9 cellular contexts compared by ENCODE assay signal in the genomic region with DNA sequence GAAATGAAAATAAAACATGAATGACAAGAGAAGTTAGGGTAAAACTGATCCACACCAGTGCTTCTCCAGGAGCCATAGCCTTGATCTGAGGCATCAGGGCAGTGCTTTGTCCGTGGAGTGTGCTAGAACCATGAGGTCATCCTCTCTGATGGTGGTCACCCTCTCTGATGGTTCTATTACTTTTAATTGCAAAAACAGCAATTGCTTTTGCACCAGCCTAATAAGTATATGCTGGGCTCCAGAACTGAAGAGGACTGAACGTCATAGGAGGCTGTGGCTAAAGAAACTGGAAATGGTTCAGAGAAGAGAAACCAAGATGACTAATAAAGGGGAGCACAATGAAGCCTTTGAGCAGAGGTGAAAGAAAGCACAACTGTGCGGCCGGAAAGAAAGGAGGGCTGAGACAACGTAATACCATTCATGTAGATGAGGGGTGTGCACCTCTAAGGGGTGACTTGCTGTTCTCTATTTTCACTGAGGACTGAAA.
DNase-seq lines count a peak whose midpoint lies in the region; ATAC-seq, FAIRE-seq and TF ChIP-seq lines count a peak whose summit lies in the region.
"Had no signal": no experiment of that assay in that cellular context is flagged by ENCODE, and none has a peak within 500 bp of the region (broad histone marks: within the 10 kb centered on the region; RNA-seq: fewer than 3 reads in every experiment).

No MANE protein-coding gene starts in this region.

- peaks cover 10% of the 10 kb centered on the region for H3K27me3 Mint-ChIP-seq in T-helper 2 cell treated with Interferon-gamma antibody and Interleukin-4, amounts not matched to agents 5 μg/mL and 100 μg/mL, for 36 hours (ENCODE audit: low read depth)

- no peak for TF ChIP-seq CTCF in D721Med (IDR thresholded peaks at IDR 0.05; ENCODE audit: insufficient read depth, missing control alignments)

- no peaks in the 10 kb centered on the region for H3K9me3 Mint-ChIP-seq in T-helper 2 cell treated with Interferon-gamma antibody and Interleukin-4, amounts not matched to agents 5 μg/mL and 100 μg/mL, for 36 hours

- DNase-seq in GM19239 (ENCODE audit: insufficient read length, low spot score), result peak; percentile 69
- peak; percentile 49 for DNase-seq in T-helper 2 cell treated with Interferon-gamma antibody and Interleukin-4, amounts not matched to agents 5 μg/mL and 100 μg/mL, for 36 hours (ENCODE audit: low spot score)
- peak; percentile 33 for DNase-seq in effector CD4-positive, alpha-beta T cell
- DNase-seq in stimulated activated CD4-positive, alpha-beta T cell treated with anti-CD3 and anti-CD28 coated beads, Interleukin-15, amount 100 ng/mL, for 24 hours, result peak; percentile 62
- no peak for DNase-seq in Kasumi-1 (lab: John Stamatoyannopoulos, UW)
- DNase-seq in D721Med (ENCODE audit: insufficient read length, low spot score), result no peak
- DNase-seq in NAMALWA (ENCODE audit: low spot score), result no peak
- DNase-seq: right lobe of liver had no signal

- no peaks in the 10 kb centered on the region for H3K36me3 Mint-ChIP-seq in T-helper 2 cell treated with Interferon-gamma antibody and Interleukin-4, amounts not matched to agents 5 μg/mL and 100 μg/mL, for 36 hours (ENCODE audit: low read depth)

- peak; percentile 99 for ATAC-seq in HG03039 (IDR thresholded peaks at IDR 0.05; ENCODE audit: unreplicated experiment)

- FAIRE-seq in GM19239 (lab: Jason Lieb, UNC) (peak; percentile 100), D721Med (lab: Jason Lieb, UNC) (no peak)

- peaks cover 18% of the 10 kb centered on the region for H3K4me1 Mint-ChIP-seq in T-helper 2 cell treated with Interferon-gamma antibody and Interleukin-4, amounts not matched to agents 5 μg/mL and 100 μg/mL, for 36 hours (ENCODE audit: low read depth)

- peak overlapping the region; percentile 23 for H3K27ac Mint-ChIP-seq in T-helper 2 cell treated with Interferon-gamma antibody and Interleukin-4, amounts not matched to agents 5 μg/mL and 100 μg/mL, for 36 hours

- H3K4me3 Mint-ChIP-seq in T-helper 2 cell treated with Interferon-gamma antibody and Interleukin-4, amounts not matched to agents 5 μg/mL and 100 μg/mL, for 36 hours, result no peak overlapping the region

Comparison
In these comparisons a context has a peak if more than half of its experiments do, and no peak if none do; other contexts are left out.
1. DNase-seq: peak in GM19239 (single experiment), T-helper 2 cell treated with Interferon-gamma antibody and Interleukin-4, amounts not matched to agents 5 μg/mL and 100 μg/mL, for 36 hours (single experiment), effector CD4-positive, alpha-beta T cell (single experiment) and stimulated activated CD4-positive, alpha-beta T cell treated with anti-CD3 and anti-CD28 coated beads, Interleukin-15, amount 100 ng/mL, for 24 hours (single experiment); none in Kasumi-1 (0 of 2), D721Med (single experiment) and NAMALWA (single experiment).